In the genomic region with DNA sequence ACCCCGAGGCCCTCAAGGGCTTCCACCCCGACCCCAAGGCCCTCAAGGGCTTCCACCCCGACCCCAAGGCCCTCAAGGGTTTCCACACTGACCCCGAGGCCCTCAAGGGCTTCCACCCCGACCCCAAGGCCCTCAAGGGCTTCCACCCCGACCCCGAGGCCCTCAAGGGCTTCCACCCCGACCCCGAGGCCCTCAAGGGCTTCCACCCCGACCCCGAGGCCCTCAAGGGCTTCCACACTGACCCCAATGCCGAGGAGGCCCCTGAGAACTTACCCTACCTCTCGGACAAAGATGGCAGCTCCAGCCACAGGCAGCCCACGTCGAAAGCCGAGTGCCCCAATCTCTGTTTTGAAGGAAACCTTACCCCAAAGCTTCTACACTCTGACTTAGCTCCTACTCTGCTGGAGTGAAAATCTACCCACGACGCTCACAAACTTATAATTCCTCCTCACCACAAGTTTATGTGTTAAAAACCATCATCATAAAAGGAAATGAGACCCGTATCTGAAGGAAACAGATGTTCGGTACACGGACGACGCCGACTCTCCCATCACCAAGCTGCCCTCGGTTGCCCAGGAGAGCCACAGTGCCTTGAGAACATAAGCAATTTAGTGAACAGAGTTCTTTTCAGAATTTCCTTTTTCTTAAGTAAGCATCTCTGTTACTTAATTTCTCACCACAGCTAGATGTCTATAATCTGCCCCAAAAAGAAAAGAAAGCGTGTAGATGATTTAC, we compare ENCODE assay signal across 18 cellular contexts. TPM values are rescaled to one million over a fixed set of nuclear protein-coding genes. Genes with fewer than 3 reads are reported as not detected.
A peak's percentile ranks its signal among the peaks of the same experiment; 100 is the strongest.
DNase-seq lines count a peak whose midpoint lies in the region; ATAC-seq and TF ChIP-seq lines count a peak whose summit lies in the region.
"Had no signal": no experiment of that assay in that cellular context is flagged by ENCODE, and none has a peak within 500 bp of the region (broad histone marks: within the 10 kb centered on the region; RNA-seq: fewer than 3 reads in every experiment).

No MANE protein-coding gene starts in this region.

- no peaks in the 10 kb centered on the region for H3K27me3 ChIP-seq in neutrophil
- no peaks in the 10 kb centered on the region for H3K27me3 ChIP-seq in heart right ventricle
- H3K27me3 ChIP-seq: esophagus muscularis mucosa, right atrium auricular region had no signal

- TF ChIP-seq CTCF in neutrophil (IDR thresholded peaks at IDR 0.05) (no peak), heart right ventricle (IDR thresholded peaks at IDR 0.05) (no peak)

- 76 to 83% methylated on average over 26 of the region's 26 CpGs for WGBS in heart right ventricle, 2 donors

- intact Hi-C loops in heart right ventricle (cut with DNase I): loop anchor here in 9 of 10 donors (2.0 to 5.0 kb wide), 6 partner anchors 283 to 583 kb away; partner anchors contain the start of gene TIMM22 (in 1 of the 9)

- H3K9me3 Mint-ChIP-seq in activated T-cell treated with anti-CD3 and anti-CD28 coated beads, Interleukin-2, amount 50 U/mL, for 24 hours: no peaks in the 10 kb centered on the region
- H3K9me3 Mint-ChIP-seq in T-helper 1 cell treated with Interleukin-12 subunit alpha and Interleukin-12 subunit beta and Interleukin-4 antibody, amounts not matched to agents 30 μg/mL and 1 μg/mL, for 36 hours: no peaks in the 10 kb centered on the region
- no peaks in the 10 kb centered on the region for H3K9me3 Mint-ChIP-seq in activated naive CD8-positive, alpha-beta T cell treated with anti-CD3 and anti-CD28 coated beads for 36 hours

- H3K4me1 ChIP-seq in neutrophil (ENCODE audit: control insufficient read depth in 1 of 2, insufficient read depth in 1 of 2, low read depth in 1 of 2, low read length in 1 of 2): peaks cover 78 to 92% of the 10 kb centered on the region in 2 experiments
- H3K4me1 ChIP-seq in heart right ventricle: peaks cover 4 to 49% (median 23%) of the 10 kb centered on the region in 9 donors

- H3K4me3 Mint-ChIP-seq in activated T-cell treated with anti-CD3 and anti-CD28 coated beads, Interleukin-2, amount 50 U/mL, for 24 hours: peak overlapping the region; percentile 80
- peak overlapping the region; percentile 97 for H3K4me3 Mint-ChIP-seq in T-helper 1 cell treated with Interleukin-12 subunit alpha and Interleukin-12 subunit beta and Interleukin-4 antibody, amounts not matched to agents 30 μg/mL and 1 μg/mL, for 36 hours
- H3K4me3 Mint-ChIP-seq in activated naive CD8-positive, alpha-beta T cell treated with anti-CD3 and anti-CD28 coated beads for 36 hours: peak overlapping the region; percentile 74
- H3K4me3 Mint-ChIP-seq: GM23338 had no signal

- peak overlapping the region in 1 of 2 experiments; percentile 61 for H3K4me3 ChIP-seq in neutrophil (ENCODE audit: low read depth in 1 of 2, low read length in 1 of 2)
- H3K4me3 ChIP-seq in heart right ventricle: peak overlapping the region in 1 of 10 donors; percentile 26
- H3K4me3 ChIP-seq: esophagus muscularis mucosa, GM23338, PC-9, right atrium auricular region had no signal

- peaks cover 32% of the 10 kb centered on the region for H3K36me3 Mint-ChIP-seq in activated T-cell treated with anti-CD3 and anti-CD28 coated beads, Interleukin-2, amount 50 U/mL, for 24 hours (ENCODE audit: low read depth)
- H3K36me3 Mint-ChIP-seq in T-helper 1 cell treated with Interleukin-12 subunit alpha and Interleukin-12 subunit beta and Interleukin-4 antibody, amounts not matched to agents 30 μg/mL and 1 μg/mL, for 36 hours (ENCODE audit: low read depth): peaks cover 49% of the 10 kb centered on the region
- H3K36me3 Mint-ChIP-seq in activated naive CD8-positive, alpha-beta T cell treated with anti-CD3 and anti-CD28 coated beads for 36 hours: peaks cover 14% of the 10 kb centered on the region

- H3K27ac ChIP-seq in neutrophil (peak overlapping the region; percentile 86), heart right ventricle (peak overlapping the region in 1 of 10 donors; percentile 68)
- H3K27ac ChIP-seq: esophagus muscularis mucosa, PC-9, right atrium auricular region had no signal

- H3K36me3 ChIP-seq in neutrophil (no peaks in the 10 kb centered on the region), heart right ventricle (peaks cover 0 to 8% (median 0%) of the 10 kb centered on the region in 9 donors)
- H3K36me3 ChIP-seq: right atrium auricular region had no signal

- ATAC-seq in GM19397 (IDR thresholded peaks at IDR 0.05; ENCODE audit: unreplicated experiment) (no peak), heart right ventricle (no peak)
- ATAC-seq: GM23338, HepG2 had no signal

- H3K27me3 Mint-ChIP-seq in activated T-cell treated with anti-CD3 and anti-CD28 coated beads, Interleukin-2, amount 50 U/mL, for 24 hours: peaks cover 4% of the 10 kb centered on the region
- H3K27me3 Mint-ChIP-seq in T-helper 1 cell treated with Interleukin-12 subunit alpha and Interleukin-12 subunit beta and Interleukin-4 antibody, amounts not matched to agents 30 μg/mL and 1 μg/mL, for 36 hours (ENCODE audit: low read depth): peaks cover 3% of the 10 kb centered on the region
- peaks cover 7% of the 10 kb centered on the region for H3K27me3 Mint-ChIP-seq in activated naive CD8-positive, alpha-beta T cell treated with anti-CD3 and anti-CD28 coated beads for 36 hours

- no peaks in the 10 kb centered on the region for H3K9me3 ChIP-seq in neutrophil
- H3K9me3 ChIP-seq in heart right ventricle: no peaks in the 10 kb centered on the region
- H3K9me3 ChIP-seq: esophagus muscularis mucosa, right atrium auricular region had no signal

- peaks cover 90% of the 10 kb centered on the region for H3K4me1 Mint-ChIP-seq in activated T-cell treated with anti-CD3 and anti-CD28 coated beads, Interleukin-2, amount 50 U/mL, for 24 hours (ENCODE audit: low read depth)
- H3K4me1 Mint-ChIP-seq in T-helper 1 cell treated with Interleukin-12 subunit alpha and Interleukin-12 subunit beta and Interleukin-4 antibody, amounts not matched to agents 30 μg/mL and 1 μg/mL, for 36 hours (ENCODE audit: low read depth): peaks cover 61% of the 10 kb centered on the region
- peaks cover 79% of the 10 kb centered on the region for H3K4me1 Mint-ChIP-seq in activated naive CD8-positive, alpha-beta T cell treated with anti-CD3 and anti-CD28 coated beads for 36 hours

- DNase-seq in activated T-cell treated with anti-CD3 and anti-CD28 coated beads, Interleukin-2, amount 50 U/mL, for 24 hours: peak; percentile 61
- no peak for DNase-seq in activated T-cell treated with anti-CD3 and anti-CD28 coated beads, Interleukin-2, amount 50 U/mL, for 1 hour
- no peak for DNase-seq in activated naive CD8-positive, alpha-beta T cell treated with anti-CD3 and anti-CD28 coated beads for 36 hours
- DNase-seq in mesenteric fat pad (ENCODE audit: low spot score) (no peak), heart right ventricle (no peak)
- DNase-seq: activated CD4-positive, CD25-positive, alpha-beta regulatory T cell treated with anti-CD3 and anti-CD28 coated beads, Interleukin-2, amount 50 U/mL, for 72 hours; amniotic stem cell; hippocampal formation; NCI-H1436; PC-9; SW 1271 had no signal

- H3K27ac Mint-ChIP-seq in activated T-cell treated with anti-CD3 and anti-CD28 coated beads, Interleukin-2, amount 50 U/mL, for 24 hours: peak overlapping the region; percentile 84
- H3K27ac Mint-ChIP-seq in T-helper 1 cell treated with Interleukin-12 subunit alpha and Interleukin-12 subunit beta and Interleukin-4 antibody, amounts not matched to agents 30 μg/mL and 1 μg/mL, for 36 hours: peak overlapping the region; percentile 99
- peak overlapping the region; percentile 78 for H3K27ac Mint-ChIP-seq in activated naive CD8-positive, alpha-beta T cell treated with anti-CD3 and anti-CD28 coated beads for 36 hours
- H3K27ac Mint-ChIP-seq: GM23338 had no signal

RNA-seq across cellular contexts. Expression of gene RFLNB, which starts 31.9 kb away (rescaled TPM):
- 10 to 100 TPM; 37.3 to 38.4 TPM for total RNA-seq in activated naive CD8-positive, alpha-beta T cell treated with anti-CD3 and anti-CD28 coated beads for 36 hours
- 54.7 TPM for total RNA-seq in mesenteric fat pad
- 10 to 100 TPM in 8 of 10 donors, 1 to 10 TPM in 2; 7.0 to 29.1 (median 12.0) TPM for total RNA-seq in heart right ventricle
- 10 to 100 TPM; 12.6 to 14.9 TPM for polyA plus RNA-seq in heart right ventricle
